Comparison of ENCODE assay signal across 10 cellular contexts in genomic region chr10:114486938-114487814, GRCh38.
A peak's percentile ranks its signal among the peaks of the same experiment; 100 is the strongest.
DNase-seq lines count a peak whose midpoint lies in the region; ATAC-seq and TF ChIP-seq lines count a peak whose summit lies in the region.
"Had no signal": no experiment of that assay in that cellular context is flagged by ENCODE, and none has a peak within 500 bp of the region (broad histone marks: within the 10 kb centered on the region; RNA-seq: fewer than 3 reads in every experiment).

No MANE protein-coding gene starts in this region.

- H4K8ac ChIP-seq in mesendoderm (ENCODE audit: low read depth, low read length) = no peak overlapping the region

- H3K9me3 Mint-ChIP-seq in HFFc6 = no peaks in the 10 kb centered on the region
- no peaks in the 10 kb centered on the region for H3K9me3 Mint-ChIP-seq in activated T-helper 17 cell treated with anti-CD3 and anti-CD28 coated beads, Interleukin-2, amount 50 U/mL, for 72 hours
- H3K9me3 Mint-ChIP-seq: immature natural killer cell had no signal

- H3K36me3 ChIP-seq in mesendoderm (ENCODE audit: control insufficient read depth, insufficient read depth, low read length) (no peaks in the 10 kb centered on the region), left lung (peaks cover 0 to 7% of the 10 kb centered on the region in 2 donors)

- H3K4ac ChIP-seq in mesendoderm (ENCODE audit: low read depth, low read length) = no peak overlapping the region

- no CpG with 5 or more reads among the region's 10 CpGs for WGBS in mesendoderm (ENCODE audit: extremely low coverage, insufficient coverage, low lambda C conversion rate)

- H3K4me1 Mint-ChIP-seq in HFFc6 (ENCODE audit: low read depth) = peaks cover 18% of the 10 kb centered on the region
- peaks cover 27% of the 10 kb centered on the region for H3K4me1 Mint-ChIP-seq in activated T-helper 17 cell treated with anti-CD3 and anti-CD28 coated beads, Interleukin-2, amount 50 U/mL, for 72 hours

- DNase-seq in NCI-H510A treated with DMSO at 0.1 percent for 48 hours (lab: John Stamatoyannopoulos, UW) (peak; percentile 26), NCI-H510A (lab: John Stamatoyannopoulos, UW) (no peak), HFFc6 (no peak), mesendoderm (peak; percentile 29), cortex of kidney (lab: John Stamatoyannopoulos, UW) (no peak), left lung (no peak)
- DNase-seq: immature natural killer cell, NCI-H187 had no signal

- H3K27ac ChIP-seq in mesendoderm (ENCODE audit: low read depth, low read length) (no peak overlapping the region), left lung (no peak overlapping the region)

- intact Hi-C loops in left lung (cut with DNase I) = no loop called here

- no peaks in the 10 kb centered on the region for H3K79me1 ChIP-seq in mesendoderm (ENCODE audit: low read length)

- H3K9ac ChIP-seq in mesendoderm (ENCODE audit: low read length) = no peak overlapping the region

- H3K36me3 Mint-ChIP-seq in HFFc6 (ENCODE audit: low read depth) = peaks cover 6% of the 10 kb centered on the region; the same call in 1 of the 2 replicates
- H3K36me3 Mint-ChIP-seq in activated T-helper 17 cell treated with anti-CD3 and anti-CD28 coated beads, Interleukin-2, amount 50 U/mL, for 72 hours (ENCODE audit: low read depth) = peaks cover 85% of the 10 kb centered on the region

- no peak overlapping the region for H3K4me2 ChIP-seq in mesendoderm (ENCODE audit: low read length)

- no peak overlapping the region for H3K56ac ChIP-seq in mesendoderm (ENCODE audit: low read length)

- H3K4me3 Mint-ChIP-seq in HFFc6 = no peak overlapping the region
- H3K4me3 Mint-ChIP-seq in activated T-helper 17 cell treated with anti-CD3 and anti-CD28 coated beads, Interleukin-2, amount 50 U/mL, for 72 hours = peak overlapping the region; percentile 47
- H3K4me3 Mint-ChIP-seq: immature natural killer cell had no signal

- ATAC-seq in activated T-helper 17 cell treated with anti-CD3 and anti-CD28 coated beads, Interleukin-2, amount 50 U/mL, for 72 hours (replicated peaks) = peak; percentile 90
- ATAC-seq in GM18505 (IDR thresholded peaks at IDR 0.05; ENCODE audit: unreplicated experiment) (no peak), left lung (no peak)

- H3K27me3 ChIP-seq in mesendoderm (ENCODE audit: insufficient read depth, low read length, poor library complexity) (no peaks in the 10 kb centered on the region), left lung (no peaks in the 10 kb centered on the region)

- H3K27ac Mint-ChIP-seq in HFFc6 = no peak overlapping the region
- peak overlapping the region; percentile 60 for H3K27ac Mint-ChIP-seq in activated T-helper 17 cell treated with anti-CD3 and anti-CD28 coated beads, Interleukin-2, amount 50 U/mL, for 72 hours

- TF ChIP-seq CTCF in HFFc6 (IDR thresholded peaks at IDR 0.05) (peak; percentile 35), left lung (IDR thresholded peaks at IDR 0.05) (no peak)

- H3K79me2 ChIP-seq in mesendoderm (ENCODE audit: control insufficient read depth, insufficient read depth, low read length) = no peaks in the 10 kb centered on the region

- no peak overlapping the region for H2BK5ac ChIP-seq in mesendoderm (ENCODE audit: low read length)

- H3K4me3 ChIP-seq in mesendoderm (ENCODE audit: low read length) = no peak overlapping the region
- no peak overlapping the region for H3K4me3 ChIP-seq in left lung

- TF ChIP-seq POLR2A in GM18505 (IDR thresholded peaks at IDR 0.05; ENCODE audit: borderline replicate concordance, extremely low read depth, insufficient read depth, insufficient read length) = no peak

- no peak overlapping the region for H3K18ac ChIP-seq in mesendoderm (ENCODE audit: low read length)

- no peak overlapping the region for H2AK5ac ChIP-seq in mesendoderm (ENCODE audit: low read length)

- no peak overlapping the region for H2BK120ac ChIP-seq in mesendoderm (ENCODE audit: low read depth, low read length)

- H3K9me3 ChIP-seq in left lung = no peaks in the 10 kb centered on the region

- no peak overlapping the region for H3K23ac ChIP-seq in mesendoderm (ENCODE audit: low read length)

- no peaks in the 10 kb centered on the region; the same call in 1 of the 2 replicates for H3K27me3 Mint-ChIP-seq in HFFc6 (ENCODE audit: insufficient read depth)
- no peaks in the 10 kb centered on the region for H3K27me3 Mint-ChIP-seq in activated T-helper 17 cell treated with anti-CD3 and anti-CD28 coated beads, Interleukin-2, amount 50 U/mL, for 72 hours

- H3K4me1 ChIP-seq in mesendoderm (ENCODE audit: control insufficient read depth, low read depth, low read length) = no peaks in the 10 kb centered on the region
- H3K4me1 ChIP-seq in left lung = peaks cover 5 to 8% of the 10 kb centered on the region in 2 donors

- H2BK15ac ChIP-seq in mesendoderm (replicated peaks; ENCODE audit: low read depth) = no peak overlapping the region

- H4K5ac ChIP-seq in mesendoderm (ENCODE audit: low read length) = no peak overlapping the region

Comparison
In these comparisons a context has a peak if more than half of its experiments do, and no peak if none do; other contexts are left out.
1. DNase-seq: peak in NCI-H510A treated with DMSO at 0.1 percent for 48 hours (single experiment) and mesendoderm (single experiment); none in NCI-H510A (single experiment), HFFc6 (single experiment), cortex of kidney (single experiment) and left lung (0 of 2).